24 cellular contexts compared by ENCODE assay signal in the genomic region with DNA sequence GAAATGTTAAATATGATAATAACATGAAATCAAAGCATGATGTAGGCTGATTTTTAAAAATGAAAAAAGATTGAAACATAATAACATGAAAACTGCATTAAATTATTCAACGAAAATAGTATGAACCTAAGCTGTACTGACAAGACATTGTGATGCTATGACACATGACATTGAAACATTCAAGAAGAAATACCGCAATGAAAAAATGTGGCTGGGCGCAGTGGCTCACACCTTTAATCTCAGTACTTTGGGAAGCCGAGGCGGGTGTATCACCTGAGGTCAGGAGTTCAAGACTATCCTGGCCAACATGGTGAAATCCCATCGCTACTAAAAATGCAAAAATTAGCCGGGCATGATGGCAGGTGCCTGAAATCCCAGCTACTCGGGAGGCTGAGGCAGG. TPM values are rescaled to one million over a fixed set of nuclear protein-coding genes. Genes with fewer than 3 reads are reported as not detected.
"Had no signal": no experiment of that assay in that cellular context is flagged by ENCODE, and none has a peak within 500 bp of the region (broad histone marks: within the 10 kb centered on the region; RNA-seq: fewer than 3 reads in every experiment).

No MANE protein-coding gene starts in this region.

- H3K27me3 Mint-ChIP-seq: activated naive CD4-positive, alpha-beta T cell treated with anti-CD3 and anti-CD28 coated beads, Interleukin-2, amount 50 U/mL, for 24 hours had no signal

- H3K9ac ChIP-seq: SK-N-SH had no signal

- H3K9me3 Mint-ChIP-seq: activated naive CD4-positive, alpha-beta T cell treated with anti-CD3 and anti-CD28 coated beads, Interleukin-2, amount 50 U/mL, for 24 hours; activated T-helper 1 cell treated with anti-CD3 and anti-CD28 coated beads, Interleukin-12 subunit alpha, Interleukin-12 subunit beta, Interleukin-2, Interleukin-4 antibody, amounts not matched to agents 30 ng/mL and 10 ng/mL and 1 ng/mL, durations not matched to agents 14 hours and 24 hours and 36 hours; central memory CD8-positive, alpha-beta T cell; T-helper 1 cell treated with Interleukin-12 subunit alpha and Interleukin-12 subunit beta and Interleukin-4 antibody, amounts not matched to agents 30 μg/mL and 1 μg/mL, for 36 hours had no signal

- H3K9me2 ChIP-seq: SK-N-SH had no signal

- H3K4me1 ChIP-seq: ascending aorta, body of pancreas, SJCRH30 had no signal

- H3K27me3 ChIP-seq: ascending aorta, body of pancreas had no signal

- H3K4me3 ChIP-seq: ascending aorta, body of pancreas, SJCRH30 had no signal

- H3K4me3 Mint-ChIP-seq: activated CD8-positive, alpha-beta T cell treated with anti-CD3 and anti-CD28 coated beads, Interleukin-2, amount 10 ng/mL, durations not matched to agents 7 days and 5 days; activated naive CD4-positive, alpha-beta T cell treated with anti-CD3 and anti-CD28 coated beads, Interleukin-2, amount 50 U/mL, for 24 hours; activated T-helper 1 cell treated with anti-CD3 and anti-CD28 coated beads, Interleukin-12 subunit alpha, Interleukin-12 subunit beta, Interleukin-2, Interleukin-4 antibody, amounts not matched to agents 30 ng/mL and 10 ng/mL and 1 ng/mL, durations not matched to agents 14 hours and 24 hours and 36 hours; central memory CD8-positive, alpha-beta T cell; T-helper 1 cell treated with Interleukin-12 subunit alpha and Interleukin-12 subunit beta and Interleukin-4 antibody, amounts not matched to agents 30 μg/mL and 1 μg/mL, for 36 hours had no signal

- H3K36me3 Mint-ChIP-seq: activated naive CD4-positive, alpha-beta T cell treated with anti-CD3 and anti-CD28 coated beads, Interleukin-2, amount 50 U/mL, for 24 hours had no signal

- H3K36me3 ChIP-seq: ascending aorta, SJCRH30 had no signal

- H3K27ac ChIP-seq: ascending aorta, body of pancreas, SJCRH30 had no signal

- H3K4me1 Mint-ChIP-seq: activated naive CD4-positive, alpha-beta T cell treated with anti-CD3 and anti-CD28 coated beads, Interleukin-2, amount 50 U/mL, for 24 hours; central memory CD8-positive, alpha-beta T cell had no signal

- H3K4me2 ChIP-seq: SK-N-SH had no signal

- H3K27ac Mint-ChIP-seq: activated CD8-positive, alpha-beta T cell treated with anti-CD3 and anti-CD28 coated beads, Interleukin-2, amount 10 ng/mL, durations not matched to agents 7 days and 5 days; activated naive CD4-positive, alpha-beta T cell treated with anti-CD3 and anti-CD28 coated beads, Interleukin-2, amount 50 U/mL, for 24 hours; activated T-helper 1 cell treated with anti-CD3 and anti-CD28 coated beads, Interleukin-12 subunit alpha, Interleukin-12 subunit beta, Interleukin-2, Interleukin-4 antibody, amounts not matched to agents 30 ng/mL and 10 ng/mL and 1 ng/mL, durations not matched to agents 14 hours and 24 hours and 36 hours; T-helper 1 cell treated with Interleukin-12 subunit alpha and Interleukin-12 subunit beta and Interleukin-4 antibody, amounts not matched to agents 30 μg/mL and 1 μg/mL, for 36 hours had no signal

- ATAC-seq: activated CD4-positive, CD25-positive, alpha-beta regulatory T cell treated with anti-CD3 and anti-CD28 coated beads, Interleukin-2, amount 50 U/mL, for 24 hours; activated CD8-positive, alpha-beta T cell treated with anti-CD3 and anti-CD28 coated beads, Interleukin-2, amount 10 ng/mL, durations not matched to agents 7 days and 5 days; Right ventricle myocardium inferior had no signal

- DNase-seq: activated CD4-positive, alpha-beta T cell treated with anti-CD3 and anti-CD28 coated beads, Interleukin-2, amount 50 U/mL, for 4 hours; activated CD8-positive, alpha-beta memory T cell treated with anti-CD3 and anti-CD28 coated beads, Interleukin-2, amount 50 U/mL, for 48 hours; activated CD8-positive, alpha-beta T cell treated with anti-CD3 and anti-CD28 coated beads, Interleukin-2, amount 10 ng/mL, durations not matched to agents 7 days and 5 days; activated effector memory CD4-positive, alpha-beta T cell treated with Interleukin-2 at 50 U/mL for 16 hours; activated naive CD4-positive, alpha-beta T cell; activated T-cell treated with anti-CD3 and anti-CD28 coated beads, Interleukin-2, amount 50 U/mL, for 1 hour; MM.1S; NCI-H1105; NCI-H1436 treated with DMSO at 0.1 percent for 48 hours; NCI-H187; NCI-H2081; NCI-H510A treated with DMSO at 0.1 percent for 48 hours; NCI-H69; NK-92 treated with Interleukin-12 subunit alpha and Interleukin-12 subunit beta, amount 100 ng/mL, for 24 hours; SJCRH30; SK-N-SH had no signal

- H3K9me3 ChIP-seq: ascending aorta, body of pancreas, SJCRH30, SK-N-SH had no signal

RNA-seq across cellular contexts. Expression of a gene that starts 14.6 kb away (rescaled TPM):
- total RNA-seq: activated T-helper 1 cell treated with anti-CD3 and anti-CD28 coated beads, Interleukin-12 subunit alpha, Interleukin-12 subunit beta, Interleukin-2, Interleukin-4 antibody, amounts not matched to agents 30 ng/mL and 10 ng/mL and 1 ng/mL, durations not matched to agents 14 hours and 24 hours and 36 hours; ascending aorta; body of pancreas; SJCRH30 had no signal
- polyA plus RNA-seq: SK-N-SH had no signal

RNA-seq across cellular contexts. Expression of a gene that starts 26.3 kb away (rescaled TPM):
- total RNA-seq: activated T-helper 1 cell treated with anti-CD3 and anti-CD28 coated beads, Interleukin-12 subunit alpha, Interleukin-12 subunit beta, Interleukin-2, Interleukin-4 antibody, amounts not matched to agents 30 ng/mL and 10 ng/mL and 1 ng/mL, durations not matched to agents 14 hours and 24 hours and 36 hours; ascending aorta; body of pancreas; SJCRH30 had no signal
- polyA plus RNA-seq: SK-N-SH had no signal
